8 cellular contexts compared by ENCODE assay signal in the genomic region with DNA sequence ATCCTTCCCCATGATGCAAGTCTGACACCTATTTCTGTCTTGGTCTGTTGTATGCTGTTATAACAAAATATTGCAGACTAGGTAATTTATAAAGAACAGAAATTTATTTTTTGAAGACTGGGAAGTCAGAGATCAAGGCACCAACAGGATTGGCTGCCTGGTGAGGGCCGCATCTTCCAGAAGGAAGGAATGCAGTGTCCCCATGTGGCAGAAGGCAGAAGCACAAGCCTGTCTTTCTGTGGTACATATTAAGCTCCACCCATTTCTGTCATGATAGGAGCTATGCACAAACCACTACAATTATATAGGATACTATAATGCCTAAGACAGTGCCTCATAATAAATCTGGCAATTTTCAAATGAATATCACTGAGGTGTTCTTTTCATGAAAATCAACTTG.
DNase-seq lines count a peak whose midpoint lies in the region; ATAC-seq and TF ChIP-seq lines count a peak whose summit lies in the region.

No MANE protein-coding gene starts in this region.

- H3K27me3 Mint-ChIP-seq in CD4-positive, alpha-beta T cell = no peaks in the 10 kb centered on the region

- no peak overlapping the region for H3K23ac ChIP-seq in trophoblast cell (ENCODE audit: low read length)

- H3K4me3 Mint-ChIP-seq in CD4-positive, alpha-beta T cell = no peak overlapping the region

- H3K14ac ChIP-seq in trophoblast cell (ENCODE audit: low read length) = no peak overlapping the region

- H2BK12ac ChIP-seq in trophoblast cell (ENCODE audit: low read length) = no peak overlapping the region

- H3K79me1 ChIP-seq in trophoblast cell (ENCODE audit: low read length) = no peaks in the 10 kb centered on the region

- no peak overlapping the region for H3K4me2 ChIP-seq in trophoblast cell (ENCODE audit: low read length)

- H2BK5ac ChIP-seq in trophoblast cell (ENCODE audit: low read depth, low read length, poor library complexity) = no peak overlapping the region

- H3K9ac ChIP-seq in colonic mucosa (ENCODE audit: low read depth in 2 of 2, low read length in 2 of 2) (no peak overlapping the region), trophoblast cell (ENCODE audit: low read length) (no peak overlapping the region)

- H3K4me1 ChIP-seq in colonic mucosa (no peaks in the 10 kb centered on the region), trophoblast cell (ENCODE audit: control insufficient read depth in 1 of 2, insufficient read depth in 2 of 2, low read length in 2 of 2) (peaks cover 0 to 2% of the 10 kb centered on the region in 2 experiments)

- H3K4ac ChIP-seq in trophoblast cell (ENCODE audit: low read depth, low read length) = no peak overlapping the region

- H3K27me3 ChIP-seq in colonic mucosa (no peaks in the 10 kb centered on the region), trophoblast cell (ENCODE audit: insufficient read depth, low read length) (no peaks in the 10 kb centered on the region)
- no peaks in the 10 kb centered on the region for H3K27me3 ChIP-seq in CD4-positive, alpha-beta T cell (ENCODE audit: control insufficient read depth, insufficient read depth, low read length)

- H3K4me3 ChIP-seq in colonic mucosa (no peak overlapping the region), trophoblast cell (ENCODE audit: low read depth, low read length) (no peak overlapping the region)

- no peaks in the 10 kb centered on the region for H3K4me1 Mint-ChIP-seq in CD4-positive, alpha-beta T cell (ENCODE audit: low read depth)

- H3K18ac ChIP-seq in trophoblast cell (ENCODE audit: low read length) = no peak overlapping the region

- no peak overlapping the region for H4K91ac ChIP-seq in trophoblast cell (ENCODE audit: low read depth, low read length)

- peak in 2 of 3 experiments; percentile 24 to 62 for DNase-seq in NCI-H1417 (lab: John Stamatoyannopoulos, UW)
- no peak for DNase-seq in NCI-H1417 treated with DMSO at 0.1 percent for 48 hours (lab: John Stamatoyannopoulos, UW)
- peak; percentile 25 for DNase-seq in MV-4-11 (lab: John Stamatoyannopoulos, UW)
- peak; percentile 19 for DNase-seq in colonic mucosa
- peak; percentile 2 to 50 for DNase-seq in trophoblast cell
- no peak for DNase-seq in RWPE1 (ENCODE audit: low spot score)
- no peak for DNase-seq in CD4-positive, alpha-beta T cell

- H3K27ac Mint-ChIP-seq in CD4-positive, alpha-beta T cell = no peak overlapping the region

- no peak overlapping the region for H4K8ac ChIP-seq in trophoblast cell (ENCODE audit: low read depth, low read length)

- no peaks in the 10 kb centered on the region for H3K79me2 ChIP-seq in trophoblast cell (ENCODE audit: control insufficient read depth, insufficient read depth, low read length, poor library complexity)

- no peak overlapping the region for H4K12ac ChIP-seq in trophoblast cell (ENCODE audit: low read depth, low read length)

- H3K9me3 ChIP-seq in colonic mucosa = no peaks in the 10 kb centered on the region
- no peaks in the 10 kb centered on the region for H3K9me3 ChIP-seq in trophoblast cell (ENCODE audit: insufficient read depth, low read depth, low read length)
- H3K9me3 ChIP-seq in CD4-positive, alpha-beta T cell (ENCODE audit: control insufficient read depth, low read length) = no peaks in the 10 kb centered on the region

- TF ChIP-seq CTCF in colonic mucosa (IDR thresholded peaks at IDR 0.05) = peak; percentile 31
- TF ChIP-seq CTCF in RWPE1 (conservative IDR thresholded peaks at IDR 0.05; ENCODE audit: low read depth) = no peak; the same call in 1 of the 2 replicates
- no peak for TF ChIP-seq CTCF in CD4-positive, alpha-beta T cell (IDR thresholded peaks at IDR 0.05)

- POLR2A ChIA-PET in RWPE1 (lab: Yijun Ruan, JAX; ENCODE audit: low non-redundant PET) = no interaction called here
- POLR2A ChIA-PET in CD4-positive, alpha-beta T cell (lab: Charles Lee) = no interaction called here

- intact Hi-C loops in colonic mucosa (cut with DNase I) = no loop called here
- intact Hi-C loops in CD4-positive, alpha-beta T cell (cut with DNase I, micrococcal nuclease) = no loop called here

- H3K27ac ChIP-seq in colonic mucosa (no peak overlapping the region), trophoblast cell (ENCODE audit: low read depth, low read length) (no peak overlapping the region), RWPE1 (no peak overlapping the region)
- no peak overlapping the region for H3K27ac ChIP-seq in CD4-positive, alpha-beta T cell (ENCODE audit: low read depth, low read length)

- no peak overlapping the region for H2BK120ac ChIP-seq in trophoblast cell (ENCODE audit: insufficient read depth, low read length, poor library complexity)

- WGBS in trophoblast cell (ENCODE audit: extremely low coverage, insufficient coverage, insufficient read length) = no CpG with 5 or more reads among the region's 1 CpG

- peaks cover 3% of the 10 kb centered on the region for H3K9me3 Mint-ChIP-seq in CD4-positive, alpha-beta T cell

- H3K36me3 ChIP-seq in colonic mucosa = no peaks in the 10 kb centered on the region
- no peaks in the 10 kb centered on the region for H3K36me3 ChIP-seq in trophoblast cell (ENCODE audit: control insufficient read depth in 1 of 2, insufficient read depth in 2 of 2, low read length in 2 of 2)

- no peak for ATAC-seq in GM21423 (IDR thresholded peaks at IDR 0.05; ENCODE audit: unreplicated experiment)
- no peak for ATAC-seq in CD4-positive, alpha-beta T cell (ENCODE audit: poor library complexity)

- CTCF ChIA-PET in RWPE1 (lab: Yijun Ruan, JAX) = interaction anchor here (0.7 kb wide), 2 partner anchors 417 to 932 kb away, joined by 3 to 5 read pairs; no protein-coding TSS in a partner anchor
- CTCF ChIA-PET in CD4-positive, alpha-beta T cell (lab: Charles Lee) = no interaction called here

- no peaks in the 10 kb centered on the region for H3K36me3 Mint-ChIP-seq in CD4-positive, alpha-beta T cell (ENCODE audit: low read depth)

- no peak overlapping the region for H2AFZ ChIP-seq in trophoblast cell (ENCODE audit: insufficient read depth, low read length, poor library complexity)

- no peak overlapping the region for H2AK5ac ChIP-seq in trophoblast cell (ENCODE audit: low read length)

Comparison
In these comparisons a context has a peak if more than half of its experiments do, and no peak if none do; other contexts are left out.
1. DNase-seq: peak in NCI-H1417 (2 of 3), MV-4-11 (single experiment), colonic mucosa (single experiment) and trophoblast cell (2 of 2); none in NCI-H1417 treated with DMSO at 0.1 percent for 48 hours (single experiment), RWPE1 (single experiment) and CD4-positive, alpha-beta T cell (0 of 10).